In the genomic region with DNA sequence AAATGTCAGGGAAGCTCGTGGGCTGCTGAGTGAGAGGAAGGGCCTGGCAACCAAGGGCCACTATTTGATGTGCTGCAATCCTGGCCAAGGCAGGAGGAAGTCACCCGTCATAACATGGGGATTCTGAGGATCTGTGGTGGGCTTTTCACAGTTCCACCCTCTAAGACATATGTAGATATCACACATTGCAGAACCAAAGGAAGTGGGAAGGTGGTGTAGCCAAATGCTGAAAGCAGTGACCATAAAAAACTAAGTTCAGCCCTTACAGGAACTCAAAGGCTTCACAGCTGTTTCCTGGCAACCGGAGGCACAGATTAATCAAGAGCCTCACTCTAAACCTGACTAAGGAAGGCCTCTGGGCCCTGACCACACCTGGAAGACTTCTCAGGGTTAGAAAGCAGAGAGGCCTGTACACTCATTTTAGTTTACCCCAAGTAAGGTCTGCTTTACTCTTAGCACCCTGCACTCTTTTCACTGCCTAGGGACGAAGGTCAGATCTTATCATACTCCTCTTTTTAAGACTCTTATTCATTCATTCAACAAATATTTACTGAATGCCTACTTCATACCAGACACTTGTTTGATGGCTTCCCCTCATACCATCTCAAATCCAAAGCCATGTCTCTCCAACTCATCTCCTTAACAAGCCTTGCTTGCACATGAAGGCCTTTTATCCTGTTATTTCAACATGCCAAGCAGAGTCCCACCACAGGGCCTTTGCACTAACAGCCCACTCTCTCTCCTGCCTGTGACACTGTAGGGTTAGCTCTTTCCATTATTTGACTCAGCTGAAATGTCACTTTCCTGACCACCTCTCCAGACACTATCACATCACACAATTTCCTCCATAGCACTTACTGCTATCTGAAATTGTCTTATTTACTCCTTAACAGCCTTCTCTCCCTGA, we compare ENCODE assay signal across 8 cellular contexts. TPM values are rescaled to one million over a fixed set of nuclear protein-coding genes. Genes with fewer than 3 reads are reported as not detected.
DNase-seq lines count a peak whose midpoint lies in the region; ATAC-seq, FAIRE-seq and TF ChIP-seq lines count a peak whose summit lies in the region.

No MANE protein-coding gene starts in this region.

- H3K4me1 ChIP-seq in keratinocyte (ENCODE audit: control insufficient read depth, extremely low read depth, insufficient read depth, low read length), result peaks cover 38% of the 10 kb centered on the region
- peaks cover 32 to 87% of the 10 kb centered on the region in 2 donors for H3K4me1 ChIP-seq in thoracic aorta (ENCODE audit: control insufficient read depth in 1 of 2, low read depth in 2 of 2)

- peak overlapping the region; percentile 87 for H3K27ac ChIP-seq in keratinocyte (ENCODE audit: control insufficient read depth, insufficient read depth, low read length)
- H3K27ac ChIP-seq in thoracic aorta, result peak overlapping the region in 1 of 2 donors; percentile 95

- H3K36me3 ChIP-seq in keratinocyte (ENCODE audit: control insufficient read depth in 2 of 2, extremely low read depth in 1 of 2, insufficient read depth in 2 of 2, low read length in 2 of 2), result peaks cover 10 to 22% of the 10 kb centered on the region in 2 experiments
- no peaks in the 10 kb centered on the region for H3K36me3 ChIP-seq in thoracic aorta

- H3K27me3 ChIP-seq in keratinocyte (ENCODE audit: control insufficient read depth, extremely low read depth, insufficient read depth, low read length), result no peaks in the 10 kb centered on the region
- H3K27me3 ChIP-seq in thoracic aorta (replicated peaks; ENCODE audit: insufficient read depth), result no peaks in the 10 kb centered on the region

- peaks cover 83% of the 10 kb centered on the region for H3K79me2 ChIP-seq in keratinocyte (ENCODE audit: control insufficient read depth, insufficient read depth, low read length)

- H3K9me1 ChIP-seq in keratinocyte (ENCODE audit: control insufficient read depth, extremely low read depth, insufficient read depth, low read length), result peaks cover 7% of the 10 kb centered on the region

- H3K9ac ChIP-seq in keratinocyte (ENCODE audit: control insufficient read depth, extremely low read depth, insufficient read depth, low read length), result peak overlapping the region; percentile 95

- ATAC-seq in thoracic aorta (ENCODE audit: insufficient number of reproducible peaks, low FRiP score, low read depth), result no peak
- no peak for ATAC-seq in GM21515 (IDR thresholded peaks at IDR 0.05; ENCODE audit: unreplicated experiment)

- H3K4me3 ChIP-seq in keratinocyte (ENCODE audit: control insufficient read depth in 2 of 3, extremely low read depth in 1 of 3, insufficient read depth in 2 of 3, low read depth in 1 of 3, low read length in 3 of 3), result peak overlapping the region in 2 of 3 experiments; percentile 84 to 85
- H3K4me3 ChIP-seq in thoracic aorta, result peak overlapping the region; percentile 91

- in situ Hi-C loops in KBM-7 (cut with MboI; ENCODE audit: low pct_unique_long_range_greater_than_20kb, low sequenced_read_pairs), result no loop called here

- peaks cover 40% of the 10 kb centered on the region for H4K20me1 ChIP-seq in keratinocyte (ENCODE audit: control insufficient read depth, extremely low read depth, insufficient read depth, low read length)

- H3K4me2 ChIP-seq in keratinocyte (ENCODE audit: control insufficient read depth, extremely low read depth, insufficient read depth, low read depth, low read length), result peak overlapping the region; percentile 100

- FAIRE-seq in keratinocyte (lab: Jason Lieb, UNC), result no peak

- no peak overlapping the region for H2AFZ ChIP-seq in keratinocyte (ENCODE audit: control insufficient read depth, low read length)

- TF ChIP-seq CTCF in keratinocyte (optimal IDR thresholded peaks at IDR 0.05 in 1 of 3, IDR thresholded peaks at IDR 0.05 in 1 of 3, conservative IDR thresholded peaks at IDR 0.05 in 1 of 3; ENCODE audit: extremely low read depth in 1 of 3, insufficient read depth in 2 of 3, low read length in 3 of 3), result no peak
- TF ChIP-seq CTCF in thoracic aorta (IDR thresholded peaks at IDR 0.05), result no peak

- DNase-seq in stimulated activated CD4-positive, alpha-beta T cell treated with anti-CD3 and anti-CD28 coated beads, Interleukin-15, amount 100 ng/mL, for 24 hours, result peak; percentile 54
- DNase-seq in stimulated activated CD4-positive, alpha-beta T cell treated with anti-CD3 and anti-CD28 coated beads, Interleukin-4, amount 100 ng/mL, for 1 hour, result no peak
- DNase-seq in KBM-7 (peak; percentile 95), keratinocyte (ENCODE audit: low read depth, low spot score) (no peak), thoracic aorta (ENCODE audit: low spot score) (no peak), NCI-H2029 treated with DMSO at 0.1 percent for 48 hours (lab: John Stamatoyannopoulos, UW) (no peak)
- peak; percentile 33 for DNase-seq in activated gamma-delta T cell treated with anti-CD3 and anti-CD28 coated beads, Interleukin-2, amount 50 U/mL, for 16 hours (ENCODE audit: low read depth)

- H3K9me3 ChIP-seq in keratinocyte (ENCODE audit: control insufficient read depth, low read depth, low read length), result no peaks in the 10 kb centered on the region
- no peaks in the 10 kb centered on the region for H3K9me3 ChIP-seq in thoracic aorta

- dilution Hi-C loops in keratinocyte (cut with MboI; ENCODE audit: extremely low pct_ligation_motif_present, low sequenced_read_pairs), result no loop called here

RNA-seq across cellular contexts. Expression of a gene that starts 2.6 kb away (rescaled TPM):
- 61.8 to 155 TPM (median 117 TPM) in 3 replicates for polyA plus RNA-seq in keratinocyte
- polyA plus RNA-seq in keratinocyte (2011; ENCODE audit: low read depth), result 233 TPM
- 146 and 182 TPM in 2 replicates for polyA plus RNA-seq in keratinocyte (2011; cell fraction: cytosol; rRNA removed)
- 132 and 143 TPM in 2 replicates for polyA plus RNA-seq in keratinocyte (2011; cell fraction: nucleus; rRNA removed)
- 92.0 and 131 TPM in 2 replicates for polyA plus RNA-seq in keratinocyte (2012; ENCODE audit: low replicate concordance)
- polyA minus RNA-seq in keratinocyte, result 32.3 to 92.9 TPM (median 62.0 TPM) in 3 replicates
- polyA minus RNA-seq in keratinocyte (2011; cell fraction: cytosol; rRNA and poly(A)+ RNA removed), result 37.2 TPM
- 32.3 and 62.8 TPM in 2 replicates for polyA minus RNA-seq in keratinocyte (2011; cell fraction: nucleus; rRNA and poly(A)+ RNA removed)
- total RNA-seq in thoracic aorta, result 10 to 100 TPM; 91.7 to 98.4 TPM

RNA-seq across cellular contexts. Expression of a gene that starts 43.1 kb away (rescaled TPM):
- 48.7 to 77.3 TPM (median 62.3 TPM) in 3 replicates for polyA plus RNA-seq in keratinocyte
- polyA plus RNA-seq in keratinocyte (2011; ENCODE audit: low read depth), result 33.8 TPM
- polyA plus RNA-seq in keratinocyte (2011; cell fraction: cytosol; rRNA removed), result 70.2 and 70.3 TPM in 2 replicates
- 95.5 and 103 TPM in 2 replicates for polyA plus RNA-seq in keratinocyte (2011; cell fraction: nucleus; rRNA removed)
- polyA plus RNA-seq in keratinocyte (2012; ENCODE audit: low replicate concordance), result 45.3 and 52.4 TPM in 2 replicates
- 117 to 209 TPM (median 146 TPM) in 3 replicates for polyA minus RNA-seq in keratinocyte
- polyA minus RNA-seq in keratinocyte (2011; cell fraction: cytosol; rRNA and poly(A)+ RNA removed), result 103 TPM
- polyA minus RNA-seq in keratinocyte (2011; cell fraction: nucleus; rRNA and poly(A)+ RNA removed), result 42.4 and 47.5 TPM in 2 replicates
- total RNA-seq in thoracic aorta, result 10 to 100 TPM; 21.2 to 34.3 TPM

Comparison
In these comparisons a context has a peak if more than half of its experiments do, and no peak if none do; other contexts are left out.
1. DNase-seq: peak in stimulated activated CD4-positive, alpha-beta T cell treated with anti-CD3 and anti-CD28 coated beads, Interleukin-15, amount 100 ng/mL, for 24 hours (single experiment), KBM-7 (single experiment) and activated gamma-delta T cell treated with anti-CD3 and anti-CD28 coated beads, Interleukin-2, amount 50 U/mL, for 16 hours (single experiment); none in stimulated activated CD4-positive, alpha-beta T cell treated with anti-CD3 and anti-CD28 coated beads, Interleukin-4, amount 100 ng/mL, for 1 hour (single experiment), keratinocyte (single experiment), thoracic aorta (single experiment) and NCI-H2029 treated with DMSO at 0.1 percent for 48 hours (single experiment).